16 cellular contexts compared by ENCODE assay signal in the genomic region with DNA sequence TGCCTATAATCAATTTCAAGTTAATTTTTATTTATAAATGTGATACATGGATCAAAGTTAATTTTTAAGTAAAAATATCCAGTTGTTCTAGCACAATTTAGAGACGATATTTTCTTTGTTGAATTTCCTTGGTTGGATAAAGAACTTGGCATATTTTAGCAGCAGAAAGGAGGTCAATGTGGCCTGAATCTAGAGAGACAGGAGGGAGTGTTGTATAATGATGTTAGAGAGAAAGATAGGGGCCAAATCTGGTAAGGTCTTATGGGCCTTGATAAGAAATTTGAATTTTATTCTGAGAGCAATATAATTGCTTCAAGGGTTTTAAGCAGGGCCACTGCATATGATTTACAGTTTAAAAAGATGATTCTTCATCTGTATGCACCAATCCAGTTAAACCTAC.
DNase-seq lines count a peak whose midpoint lies in the region; ATAC-seq and TF ChIP-seq lines count a peak whose summit lies in the region.
"Had no signal": no experiment of that assay in that cellular context is flagged by ENCODE, and none has a peak within 500 bp of the region (broad histone marks: within the 10 kb centered on the region; RNA-seq: fewer than 3 reads in every experiment).

No MANE protein-coding gene starts in this region.

- H3K4me1 ChIP-seq in upper lobe of right lung: no peaks in the 10 kb centered on the region
- H3K4me1 ChIP-seq: A549; BLaER1 treated with 17β-estradiol and CSF1 and Interleukin-3, amounts not matched to agents 10 nM and 100 nM; Caco-2 had no signal

- H3K4me3 ChIP-seq in upper lobe of right lung: no peak overlapping the region
- H3K4me3 ChIP-seq: A549; BLaER1 treated with 17β-estradiol and CSF1 and Interleukin-3, amounts not matched to agents 10 nM and 100 nM; GM12878 had no signal

- in situ Hi-C loops in G401 (cut with HindIII; ENCODE audit: low sequenced_read_pairs): no loop called here

- peak; percentile 93 for DNase-seq in G401 (ENCODE audit: low spot score)
- peak; percentile 55 for DNase-seq in cerebellum (ENCODE audit: low spot score)
- no peak for DNase-seq in upper lobe of right lung
- DNase-seq: AML-193; Caco-2; Calu3; CD4-positive, alpha-beta T cell; CD8-positive, alpha-beta T cell; DMS79 treated with DMSO at 0.1 percent for 48 hours; GDM1 had no signal

- H3K27me3 ChIP-seq in upper lobe of right lung: no peaks in the 10 kb centered on the region
- H3K27me3 ChIP-seq: BLaER1 treated with 17β-estradiol and CSF1 and Interleukin-3, amounts not matched to agents 10 nM and 100 nM had no signal

- ATAC-seq in upper lobe of right lung: no peak
- no peak for ATAC-seq in HG03565 (IDR thresholded peaks at IDR 0.05; ENCODE audit: unreplicated experiment)
- no peak for ATAC-seq in GM21390 (IDR thresholded peaks at IDR 0.05; ENCODE audit: unreplicated experiment)
- ATAC-seq: A549; CD8-positive, alpha-beta T cell; GM12878 had no signal

- H3K27ac ChIP-seq in upper lobe of right lung: no peak overlapping the region
- H3K27ac ChIP-seq: A549; BLaER1 treated with 17β-estradiol and CSF1 and Interleukin-3, amounts not matched to agents 10 nM and 100 nM; C4-2B had no signal

- intact Hi-C loops in upper lobe of right lung (cut with DNase I): no loop called here

- H3K9me3 ChIP-seq in upper lobe of right lung: no peaks in the 10 kb centered on the region
- H3K9me3 ChIP-seq: A549, Caco-2 had no signal

- no peaks in the 10 kb centered on the region for H3K36me3 ChIP-seq in upper lobe of right lung
- H3K36me3 ChIP-seq: BLaER1 treated with 17β-estradiol and CSF1 and Interleukin-3, amounts not matched to agents 10 nM and 100 nM had no signal

- TF ChIP-seq CTCF in upper lobe of right lung (IDR thresholded peaks at IDR 0.05): no peak
